ENCODE assay signal across 6 cellular contexts in genomic region chr11:117434481-117434880, GRCh38.
"Had no signal": no experiment of that assay in that cellular context is flagged by ENCODE, and none has a peak within 500 bp of the region (broad histone marks: within the 10 kb centered on the region; RNA-seq: fewer than 3 reads in every experiment).

No MANE protein-coding gene starts in this region.

- FAIRE-seq: G401.6, GM12891, GM18507 had no signal

- DNase-seq: GDM1, GF-D8 had no signal

- H3K4me3 ChIP-seq: GM12878 had no signal
